ENCODE assay signal across 8 cellular contexts in the genomic region with DNA sequence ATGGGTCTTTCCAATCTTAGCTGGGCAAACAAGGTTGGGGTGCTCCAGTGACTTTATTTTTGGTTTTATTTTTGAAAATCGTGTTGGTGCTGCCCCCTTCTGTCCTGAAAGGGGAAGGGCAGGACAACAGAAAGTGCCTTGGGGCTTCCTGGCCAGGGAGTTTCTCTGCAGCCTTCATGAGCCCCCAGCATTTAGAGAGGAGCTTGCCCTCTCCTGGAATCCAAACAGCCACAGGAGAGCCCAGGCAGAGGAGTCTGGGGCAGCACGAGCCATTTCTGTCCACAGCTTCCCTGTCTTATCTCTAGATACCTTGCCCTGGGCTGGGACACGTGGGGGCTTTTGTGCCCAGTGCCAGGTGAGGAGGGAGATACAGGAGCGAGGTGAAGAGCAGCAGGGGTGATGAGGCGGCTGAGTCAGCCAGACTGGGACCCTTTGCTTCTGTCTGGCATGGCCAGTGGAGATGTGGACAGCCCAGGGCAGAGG. TPM values are rescaled to one million over a fixed set of nuclear protein-coding genes. Genes with fewer than 3 reads are reported as not detected.
A peak's percentile ranks its signal among the peaks of the same experiment; 100 is the strongest.
DNase-seq lines count a peak whose midpoint lies in the region; ATAC-seq, FAIRE-seq and TF ChIP-seq lines count a peak whose summit lies in the region.

No MANE protein-coding gene starts in this region.

- H3K27ac ChIP-seq in small intestine (ENCODE audit: low read depth in 1 of 2, low read length in 1 of 2): no peak overlapping the region

- FAIRE-seq in small intestine (lab: Jason Lieb, UNC): no peak

- WGBS in small intestine, 3 donors: 24 to 41% (median 26%) methylated on average over 4 to 5 of the region's 5 CpGs

- peaks cover 4% of the 10 kb centered on the region for H3K27me3 Mint-ChIP-seq in glutamatergic neuron (ENCODE audit: unreplicated experiment)

- H3K4me1 Mint-ChIP-seq in glutamatergic neuron (ENCODE audit: low read depth, unreplicated experiment): no peaks in the 10 kb centered on the region

- H3K4me1 ChIP-seq in small intestine (ENCODE audit: control insufficient read depth in 2 of 2, insufficient read depth in 1 of 2, low read depth in 1 of 2, low read length in 1 of 2): peaks cover 0 to 3% of the 10 kb centered on the region in 2 donors

- no peaks in the 10 kb centered on the region for H3K27me3 ChIP-seq in small intestine (ENCODE audit: control insufficient read depth in 2 of 2, insufficient read depth in 2 of 2, low read length in 2 of 2)

- H3K4me3 ChIP-seq in AG04449 (ENCODE audit: low read depth, low read length) (no peak overlapping the region), GM12865 (ENCODE audit: low read depth, low read length) (no peak overlapping the region), small intestine (ENCODE audit: low read depth in 1 of 2, low read length in 2 of 2) (no peak overlapping the region)

- H3K36me3 Mint-ChIP-seq in glutamatergic neuron (ENCODE audit: unreplicated experiment): no peaks in the 10 kb centered on the region

- TF ChIP-seq CTCF in AG04449 (IDR thresholded peaks at IDR 0.05; ENCODE audit: insufficient read depth, low read length, missing control alignments): peak; percentile 62
- TF ChIP-seq CTCF in GM12865 (IDR thresholded peaks at IDR 0.05; ENCODE audit: insufficient read depth, low read depth, low read length, missing control alignments): peak; percentile 73
- TF ChIP-seq CTCF in glutamatergic neuron (IDR thresholded peaks at IDR 0.05; ENCODE audit: partially characterized antibody, unreplicated experiment): peak; percentile 93

- no peaks in the 10 kb centered on the region for H3K36me3 ChIP-seq in small intestine (ENCODE audit: control insufficient read depth in 2 of 2, insufficient read depth in 2 of 2, low read length in 2 of 2)

- H3K9me3 ChIP-seq in small intestine (ENCODE audit: control insufficient read depth, low read depth): no peaks in the 10 kb centered on the region

- H3K27ac Mint-ChIP-seq in glutamatergic neuron (ENCODE audit: unreplicated experiment): no peak overlapping the region

- ATAC-seq in GM19395 (IDR thresholded peaks at IDR 0.05; ENCODE audit: unreplicated experiment): no peak

- POLR2A ChIA-PET in AG04449 (lab: Yijun Ruan, JAX): interaction anchor here (0.5 to 0.8 kb wide), 2 partner anchors 95 to 199 kb away, joined by 3 read pairs; a partner anchor contains a TSS

- CTCF ChIA-PET in AG04449 (lab: Yijun Ruan, JAX): interaction anchor here (0.8 to 8.4 kb wide), 42 partner anchors 9 to 245 kb away, joined by 3 to 217 read pairs (median 6); a partner anchor contains a TSS

- peaks cover 7% of the 10 kb centered on the region for H3K9me3 Mint-ChIP-seq in glutamatergic neuron (ENCODE audit: unreplicated experiment)

- no peak overlapping the region for H3K4me3 Mint-ChIP-seq in glutamatergic neuron (ENCODE audit: unreplicated experiment)

- DNase-seq in AG04449 (ENCODE audit: low read depth, low spot score) (no peak), GM12865 (ENCODE audit: low read depth) (peak; percentile 72), NCI-H460 (ENCODE audit: extremely low read depth, low read depth) (peak; percentile 30), glutamatergic neuron (no peak), small intestine (peak; percentile 42), HuH-7.5 (ENCODE audit: low spot score) (no peak)
- DNase-seq in activated gamma-delta T cell treated with anti-CD3 and anti-CD28 coated beads, Interleukin-2, amount 50 U/mL, for 16 hours (ENCODE audit: low read depth): peak; percentile 32

RNA-seq across cellular contexts. Expression of a gene that starts 4.4 kb away (rescaled TPM):
- 5.1 and 6.4 TPM in 2 replicates for total RNA-seq in NCI-H460 (2014; rRNA removed; shearing (Covaris generic))
- 8.3 and 33.5 TPM in 2 replicates for polyA plus RNA-seq in NCI-H460 (2014; cell fraction: nucleus; rRNA removed)
- total RNA-seq in glutamatergic neuron (ENCODE audit: unreplicated experiment): 12.8 TPM
- polyA plus RNA-seq in small intestine: 10 to 100 TPM in 2 of 3 donors, 1 to 10 TPM in 1; 10.0 to 30.1 (median 14.1) TPM

RNA-seq across cellular contexts. Expression of a gene that starts 15.3 kb away (rescaled TPM):
- total RNA-seq in NCI-H460 (2014; rRNA removed; shearing (Covaris generic)): not detected in 2 replicates
- not detected in 2 replicates for polyA plus RNA-seq in NCI-H460 (2014; cell fraction: nucleus; rRNA removed)
- 1.2 TPM for total RNA-seq in glutamatergic neuron (ENCODE audit: unreplicated experiment)
- 10 to 100 TPM in 1 of 3 donors, 1 to 10 TPM in 1, under 1 TPM in 1; 0.67 to 10.5 (median 5.1) TPM for polyA plus RNA-seq in small intestine

RNA-seq across cellular contexts. Expression of a gene that starts 16.7 kb away (rescaled TPM):
- total RNA-seq in NCI-H460 (2014; rRNA removed; shearing (Covaris generic)): 5.2 and 6.4 TPM in 2 replicates
- polyA plus RNA-seq in NCI-H460 (2014; cell fraction: nucleus; rRNA removed): 24.2 and 51.9 TPM in 2 replicates
- total RNA-seq in glutamatergic neuron (ENCODE audit: unreplicated experiment): 113 TPM
- 10 to 100 TPM in 2 of 3 donors, 1 to 10 TPM in 1; 6.5 to 17.2 (median 10.5) TPM for polyA plus RNA-seq in small intestine

RNA-seq across cellular contexts. Expression of a gene that starts 21.2 kb away (rescaled TPM):
- 2.6 and 3.5 TPM in 2 replicates for total RNA-seq in NCI-H460 (2014; rRNA removed; shearing (Covaris generic))
- 7.7 and 8.4 TPM in 2 replicates for polyA plus RNA-seq in NCI-H460 (2014; cell fraction: nucleus; rRNA removed)
- total RNA-seq in glutamatergic neuron (ENCODE audit: unreplicated experiment): 1.0 TPM
- 100 to 1,000 TPM in 1 of 3 donors, 10 to 100 TPM in 1, 1 to 10 TPM in 1; 4.5 to 254 (median 14.1) TPM for polyA plus RNA-seq in small intestine

RNA-seq across cellular contexts. Expression of a gene that starts 52.9 kb away (rescaled TPM):
- total RNA-seq in NCI-H460 (2014; rRNA removed; shearing (Covaris generic)): 21.1 and 21.9 TPM in 2 replicates
- 29.0 and 31.5 TPM in 2 replicates for polyA plus RNA-seq in NCI-H460 (2014; cell fraction: nucleus; rRNA removed)
- 3.5 TPM for total RNA-seq in glutamatergic neuron (ENCODE audit: unreplicated experiment)
- polyA plus RNA-seq in small intestine: 100 to 1,000 TPM in 1 of 3 donors, 10 to 100 TPM in 1, 1 to 10 TPM in 1; 4.7 to 196 (median 17.6) TPM

Comparison
In these comparisons a context has a peak if more than half of its experiments do, and no peak if none do; other contexts are left out.
1. DNase-seq: peak in GM12865 (single experiment), NCI-H460 (single experiment), activated gamma-delta T cell treated with anti-CD3 and anti-CD28 coated beads, Interleukin-2, amount 50 U/mL, for 16 hours (single experiment) and small intestine (single experiment); none in AG04449 (single experiment), glutamatergic neuron (single experiment) and HuH-7.5 (single experiment).
2. RNA of a gene that starts 16.7 kb away (total RNA-seq): 113 TPM in glutamatergic neuron (single experiment); 5.2 to 6.4 TPM in NCI-H460; every median in the first group is over 10 times any median in the second.
3. Peak in every context shown above with its lines, with median percentiles within 50 percentile points of each other: CTCF ChIP-seq.